Comparison of ENCODE assay signal across 8 cellular contexts in genomic region chr5:126234563-126235195, GRCh38.
DNase-seq lines count a peak whose midpoint lies in the region; ATAC-seq and TF ChIP-seq lines count a peak whose summit lies in the region.

No MANE protein-coding gene starts in this region.

- peak; percentile 80 for ATAC-seq in HG03103 (IDR thresholded peaks at IDR 0.05; ENCODE audit: low read depth, unreplicated experiment)
- ATAC-seq in HG03460 (IDR thresholded peaks at IDR 0.05; ENCODE audit: unreplicated experiment): no peak
- ATAC-seq in GM18909 (IDR thresholded peaks at IDR 0.05; ENCODE audit: poor library complexity, unreplicated experiment): no peak
- ATAC-seq in GM19035 (IDR thresholded peaks at IDR 0.05; ENCODE audit: unreplicated experiment): no peak
- ATAC-seq in HG02840 (IDR thresholded peaks at IDR 0.05; ENCODE audit: low FRiP score, unreplicated experiment): no peak

- TF ChIP-seq CTCF in GM10266 (IDR thresholded peaks at IDR 0.05; ENCODE audit: control insufficient read depth, insufficient read depth, low read depth, missing control alignments): peak; percentile 45

- DNase-seq in GM10266 (ENCODE audit: extremely low spot score) (peak; percentile 24), SHP77 (lab: John Stamatoyannopoulos, UW) (peak; percentile 3 to 5), hepatic stellate cell (ENCODE audit: low spot score) (peak; percentile 3)
